ENCODE assay signal across 22 cellular contexts in genomic region chr17:47730681-47731080, GRCh38. TPM values are rescaled to one million over a fixed set of nuclear protein-coding genes. Genes with fewer than 3 reads are reported as not detected.
DNase-seq lines count a peak whose midpoint lies in the region; ATAC-seq and FAIRE-seq lines count a peak whose summit lies in the region.
"Had no signal": no experiment of that assay in that cellular context is flagged by ENCODE, and none has a peak within 500 bp of the region (broad histone marks: within the 10 kb centered on the region; RNA-seq: fewer than 3 reads in every experiment).

No MANE protein-coding gene starts in this region.

- no peaks in the 10 kb centered on the region for H3K27me3 Mint-ChIP-seq in activated naive CD4-positive, alpha-beta T cell treated with anti-CD3 and anti-CD28 coated beads for 36 hours (ENCODE audit: low read depth)
- H3K27me3 Mint-ChIP-seq in activated CD8-positive, alpha-beta memory T cell treated with anti-CD3 and anti-CD28 coated beads, Interleukin-2, amount 10 ng/mL, durations not matched to agents 7 days and 5 days: no peaks in the 10 kb centered on the region
- H3K27me3 Mint-ChIP-seq in effector memory CD8-positive, alpha-beta T cell: no peaks in the 10 kb centered on the region
- H3K27me3 Mint-ChIP-seq in stimulated activated naive CD8-positive, alpha-beta T cell treated with anti-CD3 and anti-CD28 coated beads, Interleukin-15, amount 100 ng/mL, for 72 hours: no peaks in the 10 kb centered on the region

- H3K4me3 Mint-ChIP-seq in activated naive CD4-positive, alpha-beta T cell treated with anti-CD3 and anti-CD28 coated beads for 36 hours: no peak overlapping the region
- no peak overlapping the region for H3K4me3 Mint-ChIP-seq in activated CD8-positive, alpha-beta memory T cell treated with anti-CD3 and anti-CD28 coated beads, Interleukin-2, amount 10 ng/mL, durations not matched to agents 7 days and 5 days
- H3K4me3 Mint-ChIP-seq in effector memory CD8-positive, alpha-beta T cell: peak overlapping the region; percentile 99
- H3K4me3 Mint-ChIP-seq in stimulated activated naive CD8-positive, alpha-beta T cell treated with anti-CD3 and anti-CD28 coated beads, Interleukin-15, amount 100 ng/mL, for 72 hours: peak overlapping the region in 1 of 2 donors; percentile 98
- H3K4me3 Mint-ChIP-seq: activated CD4-positive, alpha-beta T cell treated with anti-CD3 and anti-CD28 coated beads, Interleukin-2, amount 10 ng/mL, durations not matched to agents 7 days and 5 days had no signal

- intact Hi-C loops in activated naive CD4-positive, alpha-beta T cell treated with anti-CD3 and anti-CD28 coated beads for 36 hours (cut with micrococcal nuclease): no loop called here

- no peak for FAIRE-seq in HTR-8/SVneo (lab: Jason Lieb, UNC)
- FAIRE-seq: astrocyte, urothelium cell line had no signal

- H3K36me3 Mint-ChIP-seq in activated naive CD4-positive, alpha-beta T cell treated with anti-CD3 and anti-CD28 coated beads for 36 hours (ENCODE audit: low read depth): peaks cover 19% of the 10 kb centered on the region
- peaks cover 16% of the 10 kb centered on the region for H3K36me3 Mint-ChIP-seq in activated CD8-positive, alpha-beta memory T cell treated with anti-CD3 and anti-CD28 coated beads, Interleukin-2, amount 10 ng/mL, durations not matched to agents 7 days and 5 days
- H3K36me3 Mint-ChIP-seq in effector memory CD8-positive, alpha-beta T cell (ENCODE audit: insufficient read depth): peaks cover 31% of the 10 kb centered on the region

- no peak for ATAC-seq in activated CD8-positive, alpha-beta memory T cell treated with anti-CD3 and anti-CD28 coated beads, Interleukin-2, amount 10 ng/mL, durations not matched to agents 7 days and 5 days
- no peak for ATAC-seq in effector memory CD8-positive, alpha-beta T cell (replicated peaks)
- no peak for ATAC-seq in stimulated activated naive CD8-positive, alpha-beta T cell treated with anti-CD3 and anti-CD28 coated beads, Interleukin-15, amount 100 ng/mL, for 72 hours
- no peak for ATAC-seq in HG03432 (IDR thresholded peaks at IDR 0.05; ENCODE audit: unreplicated experiment)
- ATAC-seq: foreskin keratinocyte, sciatic nerve had no signal

- CTCF ChIA-PET in activated naive CD4-positive, alpha-beta T cell treated with anti-CD3 and anti-CD28 coated beads for 36 hours (lab: Charles Lee): interaction anchor here (0.6 to 8.5 kb wide), 6 partner anchors 12 to 804 kb away, joined by 3 to 158 read pairs (median 5); partner anchors contain the start of genes LRRC46 and MRPL10
- CTCF ChIA-PET in activated CD8-positive, alpha-beta memory T cell treated with anti-CD3 and anti-CD28 coated beads, Interleukin-2, amount 10 ng/mL, durations not matched to agents 7 days and 5 days (lab: Charles Lee): interaction anchor here (0.5 to 10.6 kb wide), 7 partner anchors 13 to 90 kb away, joined by 3 to 263 read pairs (median 8); partner anchors contain the start of genes OSBPL7 and TBKBP1

- H3K27ac Mint-ChIP-seq in activated naive CD4-positive, alpha-beta T cell treated with anti-CD3 and anti-CD28 coated beads for 36 hours: peak overlapping the region; percentile 91
- H3K27ac Mint-ChIP-seq in activated CD8-positive, alpha-beta memory T cell treated with anti-CD3 and anti-CD28 coated beads, Interleukin-2, amount 10 ng/mL, durations not matched to agents 7 days and 5 days: peak overlapping the region; percentile 84
- peak overlapping the region; percentile 91 to 98 for H3K27ac Mint-ChIP-seq in effector memory CD8-positive, alpha-beta T cell
- H3K27ac Mint-ChIP-seq in stimulated activated naive CD8-positive, alpha-beta T cell treated with anti-CD3 and anti-CD28 coated beads, Interleukin-15, amount 100 ng/mL, for 72 hours: peak overlapping the region; percentile 81 to 85
- H3K27ac Mint-ChIP-seq: activated CD4-positive, alpha-beta T cell treated with anti-CD3 and anti-CD28 coated beads, Interleukin-2, amount 10 ng/mL, durations not matched to agents 7 days and 5 days had no signal

- no peaks in the 10 kb centered on the region for H3K9me3 Mint-ChIP-seq in activated naive CD4-positive, alpha-beta T cell treated with anti-CD3 and anti-CD28 coated beads for 36 hours
- no peaks in the 10 kb centered on the region for H3K9me3 Mint-ChIP-seq in activated CD8-positive, alpha-beta memory T cell treated with anti-CD3 and anti-CD28 coated beads, Interleukin-2, amount 10 ng/mL, durations not matched to agents 7 days and 5 days (ENCODE audit: low read depth)
- no peaks in the 10 kb centered on the region for H3K9me3 Mint-ChIP-seq in effector memory CD8-positive, alpha-beta T cell
- H3K9me3 Mint-ChIP-seq in stimulated activated naive CD8-positive, alpha-beta T cell treated with anti-CD3 and anti-CD28 coated beads, Interleukin-15, amount 100 ng/mL, for 72 hours: no peaks in the 10 kb centered on the region
- H3K9me3 Mint-ChIP-seq: activated CD4-positive, alpha-beta T cell treated with anti-CD3 and anti-CD28 coated beads, Interleukin-2, amount 10 ng/mL, durations not matched to agents 7 days and 5 days had no signal

- peaks cover 75% of the 10 kb centered on the region for H3K4me1 Mint-ChIP-seq in activated naive CD4-positive, alpha-beta T cell treated with anti-CD3 and anti-CD28 coated beads for 36 hours (ENCODE audit: low read depth)
- peaks cover 70% of the 10 kb centered on the region for H3K4me1 Mint-ChIP-seq in activated CD8-positive, alpha-beta memory T cell treated with anti-CD3 and anti-CD28 coated beads, Interleukin-2, amount 10 ng/mL, durations not matched to agents 7 days and 5 days
- H3K4me1 Mint-ChIP-seq in effector memory CD8-positive, alpha-beta T cell (ENCODE audit: low read depth in 2 of 2): peaks cover 65 to 77% of the 10 kb centered on the region in 2 donors
- H3K4me1 Mint-ChIP-seq in stimulated activated naive CD8-positive, alpha-beta T cell treated with anti-CD3 and anti-CD28 coated beads, Interleukin-15, amount 100 ng/mL, for 72 hours: peaks cover 84% of the 10 kb centered on the region

- DNase-seq in activated naive CD4-positive, alpha-beta T cell treated with anti-CD3 and anti-CD28 coated beads for 36 hours: no peak
- no peak for DNase-seq in activated naive CD4-positive, alpha-beta T cell treated with Interleukin-2 at 50 U/mL for 16 hours
- no peak for DNase-seq in activated CD8-positive, alpha-beta memory T cell treated with anti-CD3 and anti-CD28 coated beads, Interleukin-2, amount 10 ng/mL, durations not matched to agents 7 days and 5 days
- no peak for DNase-seq in effector memory CD8-positive, alpha-beta T cell
- DNase-seq in stimulated activated naive CD8-positive, alpha-beta T cell treated with anti-CD3 and anti-CD28 coated beads, Interleukin-15, amount 100 ng/mL, for 72 hours: peak in 1 of 2 donors; percentile 0
- DNase-seq in HTR-8/SVneo (ENCODE audit: insufficient read length, low spot score): no peak
- DNase-seq in NCI-H2227 treated with DMSO at 0.1 percent for 48 hours (lab: John Stamatoyannopoulos, UW): no peak
- DNase-seq: activated CD4-positive, alpha-beta T cell treated with anti-CD3 and anti-CD28 coated beads, Interleukin-2, amount 10 ng/mL, durations not matched to agents 7 days and 5 days; foreskin keratinocyte; GM23248; Karpas-422; left ventricle myocardium inferior; NCI-H187; NCI-H226; OCI-M1; SHP77 treated with DMSO at 0.1 percent for 48 hours; stimulated activated CD4-positive, alpha-beta T cell treated with anti-CD3 and anti-CD28 coated beads, Interleukin-15, amount 100 ng/mL, for 24 hours had no signal

RNA-seq across cellular contexts. Expression of gene TBX21, which starts 2.4 kb away (rescaled TPM):
- total RNA-seq in activated naive CD4-positive, alpha-beta T cell treated with anti-CD3 and anti-CD28 coated beads for 36 hours: 10 to 100 TPM; 50.6 to 52.3 TPM
- total RNA-seq in activated CD8-positive, alpha-beta memory T cell treated with anti-CD3 and anti-CD28 coated beads, Interleukin-2, amount 10 ng/mL, durations not matched to agents 7 days and 5 days: 10 to 100 TPM; 59.0 to 68.4 TPM
- total RNA-seq: astrocyte, foreskin keratinocyte, GM23248, hepatocyte had no signal

RNA-seq across cellular contexts. Expression of gene TBKBP1, which starts 36.7 kb away (rescaled TPM):
- total RNA-seq in activated naive CD4-positive, alpha-beta T cell treated with anti-CD3 and anti-CD28 coated beads for 36 hours: 10 to 100 TPM; 19.5 to 19.7 TPM
- 1 to 10 TPM; 2.6 to 3.0 TPM for total RNA-seq in activated CD8-positive, alpha-beta memory T cell treated with anti-CD3 and anti-CD28 coated beads, Interleukin-2, amount 10 ng/mL, durations not matched to agents 7 days and 5 days

Comparison
In these comparisons a context has a peak if more than half of its experiments do, and no peak if none do; other contexts are left out.
1. H3K4me3 Mint-ChIP-seq: peak in effector memory CD8-positive, alpha-beta T cell (2 of 2); none in activated naive CD4-positive, alpha-beta T cell treated with anti-CD3 and anti-CD28 coated beads for 36 hours (single experiment) and activated CD8-positive, alpha-beta memory T cell treated with anti-CD3 and anti-CD28 coated beads, Interleukin-2, amount 10 ng/mL, durations not matched to agents 7 days and 5 days (single experiment).
2. RNA of gene TBKBP1, which starts 36.7 kb away (total RNA-seq): 19.5 to 19.7 TPM in activated naive CD4-positive, alpha-beta T cell treated with anti-CD3 and anti-CD28 coated beads for 36 hours; 2.6 to 3.0 TPM in activated CD8-positive, alpha-beta memory T cell treated with anti-CD3 and anti-CD28 coated beads, Interleukin-2, amount 10 ng/mL, durations not matched to agents 7 days and 5 days; every median in the first group is over 4 times any median in the second.
3. Peak in every context shown above with its lines, with median percentiles within 50 percentile points of each other: H3K27ac Mint-ChIP-seq.